Comparison of ENCODE assay signal across 8 cellular contexts in genomic region chr16:20900299-20901067, GRCh38. TPM values are rescaled to one million over a fixed set of nuclear protein-coding genes. Genes with fewer than 3 reads are reported as not detected.
DNase-seq lines count a peak whose midpoint lies in the region; ATAC-seq and TF ChIP-seq lines count a peak whose summit lies in the region.

TSS of gene DCUN1D3 (minus strand) at chr16:20900358. CDS start at chr16:20862538, 37,820 bp downstream.
TSS of gene LYRM1 (plus strand) at chr16:20900771. CDS start at chr16:20915556, 14,785 bp downstream.

- no peaks in the 10 kb centered on the region for H3K36me3 ChIP-seq in cardiac muscle cell
- no peaks in the 10 kb centered on the region for H3K36me3 ChIP-seq in parathyroid adenoma (ENCODE audit: control insufficient read depth, insufficient read depth, low read length)
- H3K36me3 ChIP-seq in tibial nerve: peaks cover 0 to 8% (median 0%) of the 10 kb centered on the region in 3 donors

- DNase-seq in GM10266 (ENCODE audit: extremely low spot score): peak; percentile 92
- peak; percentile 96 for DNase-seq in NCI-H1417 treated with DMSO at 0.1 percent for 48 hours (lab: John Stamatoyannopoulos, UW)
- peak; percentile 98 for DNase-seq in SW480 (ENCODE audit: low spot score)
- peak; percentile 93 for DNase-seq in activated naive CD8-positive, alpha-beta T cell treated with anti-CD3 and anti-CD28 coated beads, Interleukin-2, amount 50 U/mL, for 24 hours
- DNase-seq in cardiac muscle cell (ENCODE audit: low read depth in 1 of 2, low spot score in 1 of 2): peak; percentile 99 to 100
- peak; percentile 94 to 96 for DNase-seq in tibial nerve (ENCODE audit: low spot score in 2 of 2)

- TF ChIP-seq CTCF in GM10266 (IDR thresholded peaks at IDR 0.05; ENCODE audit: control insufficient read depth, insufficient read depth, low read depth, missing control alignments) (no peak), cardiac muscle cell (IDR thresholded peaks at IDR 0.05; ENCODE audit: low read depth, low read length) (no peak), parathyroid adenoma (IDR thresholded peaks at IDR 0.05) (no peak), tibial nerve (IDR thresholded peaks at IDR 0.05) (peak in 2 of 5 experiments; percentile 33 to 53)

- peak; percentile 85 to 98 for TF ChIP-seq EP300 in tibial nerve (IDR thresholded peaks at IDR 0.05)

- H3K4me3 ChIP-seq in cardiac muscle cell (peak within 1 kb of the TSS; percentile 72), parathyroid adenoma (ENCODE audit: low read depth, low read length) (peak within 1 kb of the TSS; percentile 96), tibial nerve (peak within 1 kb of the TSS; percentile 55 to 88 (median 74))

- peak within 1 kb of the TSS; percentile 97 for H3K27ac ChIP-seq in cardiac muscle cell
- peak within 1 kb of the TSS; percentile 96 for H3K27ac ChIP-seq in parathyroid adenoma
- peak within 1 kb of the TSS; percentile 91 to 100 (median 95) for H3K27ac ChIP-seq in tibial nerve

- TF ChIP-seq POLR2A in tibial nerve (IDR thresholded peaks at IDR 0.05): peak; percentile 92 to 93

- H3K9me3 ChIP-seq in cardiac muscle cell (ENCODE audit: low read depth): no peaks in the 10 kb centered on the region
- H3K9me3 ChIP-seq in parathyroid adenoma (ENCODE audit: control insufficient read depth, low read length): no peaks in the 10 kb centered on the region
- H3K9me3 ChIP-seq in tibial nerve: no peaks in the 10 kb centered on the region

- H3K4me2 ChIP-seq in parathyroid adenoma (ENCODE audit: low read length): peak within 1 kb of the TSS; percentile 90

- H3K79me2 ChIP-seq in parathyroid adenoma: peaks cover 12% of the 10 kb centered on the region

- peak; percentile 76 for ATAC-seq in HG02678 (IDR thresholded peaks at IDR 0.05; ENCODE audit: unreplicated experiment)
- ATAC-seq in activated naive CD8-positive, alpha-beta T cell treated with anti-CD3 and anti-CD28 coated beads, Interleukin-2, amount 50 U/mL, for 24 hours: peak; percentile 93

- peaks cover 77% of the 10 kb centered on the region for H3K4me1 Mint-ChIP-seq in activated naive CD8-positive, alpha-beta T cell treated with anti-CD3 and anti-CD28 coated beads, Interleukin-2, amount 50 U/mL, for 24 hours

- peaks cover 33% of the 10 kb centered on the region for H3K4me1 ChIP-seq in cardiac muscle cell (ENCODE audit: low read depth)
- peaks cover 38% of the 10 kb centered on the region for H3K4me1 ChIP-seq in parathyroid adenoma
- H3K4me1 ChIP-seq in tibial nerve: peaks cover 3 to 80% (median 52%) of the 10 kb centered on the region in 4 donors

- no peaks in the 10 kb centered on the region for H3K9me3 Mint-ChIP-seq in activated naive CD8-positive, alpha-beta T cell treated with anti-CD3 and anti-CD28 coated beads, Interleukin-2, amount 50 U/mL, for 24 hours

- peak within 1 kb of the TSS; percentile 94 for H3K4me3 Mint-ChIP-seq in activated naive CD8-positive, alpha-beta T cell treated with anti-CD3 and anti-CD28 coated beads, Interleukin-2, amount 50 U/mL, for 24 hours

- H3K9ac ChIP-seq in parathyroid adenoma: peak within 1 kb of the TSS; percentile 94

- 0 to 1% methylated on average over 39 to 55 of the region's 62 CpGs for WGBS in tibial nerve, 2 donors

- H3K27ac Mint-ChIP-seq in activated naive CD8-positive, alpha-beta T cell treated with anti-CD3 and anti-CD28 coated beads, Interleukin-2, amount 50 U/mL, for 24 hours: peak within 1 kb of the TSS; percentile 99

- no peaks in the 10 kb centered on the region for H3K27me3 Mint-ChIP-seq in activated naive CD8-positive, alpha-beta T cell treated with anti-CD3 and anti-CD28 coated beads, Interleukin-2, amount 50 U/mL, for 24 hours

- peaks cover 34% of the 10 kb centered on the region for H3K36me3 Mint-ChIP-seq in activated naive CD8-positive, alpha-beta T cell treated with anti-CD3 and anti-CD28 coated beads, Interleukin-2, amount 50 U/mL, for 24 hours (ENCODE audit: low read depth)

- no peaks in the 10 kb centered on the region for H3K27me3 ChIP-seq in cardiac muscle cell
- no peaks in the 10 kb centered on the region for H3K27me3 ChIP-seq in parathyroid adenoma (ENCODE audit: control insufficient read depth, insufficient read depth, low read length)
- no peaks in the 10 kb centered on the region for H3K27me3 ChIP-seq in tibial nerve

- peak within 1 kb of the TSS; percentile 81 for H2AFZ ChIP-seq in parathyroid adenoma

RNA-seq across cellular contexts. Expression of gene DCUN1D3, which starts in this region (rescaled TPM):
- 6.7 and 9.2 TPM in 2 replicates for total RNA-seq in cardiac muscle cell
- polyA plus RNA-seq in cardiac muscle cell: 4.5 and 6.6 TPM in 2 replicates
- 10 to 100 TPM; 28.8 to 37.5 (median 29.3) TPM for total RNA-seq in tibial nerve

RNA-seq across cellular contexts. Expression of gene LYRM1, which starts in this region (rescaled TPM):
- total RNA-seq in cardiac muscle cell: 42.6 and 49.8 TPM in 2 replicates
- polyA plus RNA-seq in cardiac muscle cell: 37.3 and 41.6 TPM in 2 replicates
- 10 to 100 TPM; 30.6 to 67.3 (median 39.4) TPM for total RNA-seq in tibial nerve

Comparison
In these comparisons a context has a peak if more than half of its experiments do, and no peak if none do; other contexts are left out.
1. Peak in every context shown above with its lines: DNase-seq, ATAC-seq, H3K4me3 ChIP-seq and H3K27ac ChIP-seq.